16 cellular contexts compared by ENCODE assay signal in genomic region chr20:57573893-57574292, GRCh38. TPM values are rescaled to one million over a fixed set of nuclear protein-coding genes. Genes with fewer than 3 reads are reported as not detected.
DNase-seq lines count a peak whose midpoint lies in the region; ATAC-seq and TF ChIP-seq lines count a peak whose summit lies in the region.
"Had no signal": no experiment of that assay in that cellular context is flagged by ENCODE, and none has a peak within 500 bp of the region (broad histone marks: within the 10 kb centered on the region; RNA-seq: fewer than 3 reads in every experiment).

No MANE protein-coding gene starts in this region.

- peak; percentile 41 for DNase-seq in BE2C
- DNase-seq in GM13977 (ENCODE audit: low spot score), result no peak
- DNase-seq in RPMI8226, result peak; percentile 47
- DNase-seq in iPS-NIHi7 (ENCODE audit: extremely low spot score), result peak; percentile 79
- DNase-seq in NCI-H1048 (lab: John Stamatoyannopoulos, UW), result no peak
- no peak for DNase-seq in NAMALWA (ENCODE audit: low spot score)
- DNase-seq: activated CD4-positive, alpha-beta T cell treated with anti-CD3 and anti-CD28 coated beads for 48 hours; activated gamma-delta T cell treated with Interleukin-2 at 50 U/mL for 16 hours; C1 segment of cervical spinal cord; esophagus squamous epithelium; KG1; NCI-H2227 treated with DMSO at 0.1 percent for 48 hours; SW 1271 had no signal

- in situ Hi-C loops in GM13977 (cut with MboI; ENCODE audit: low pct_unique_long_range_greater_than_20kb, low sequenced_read_pairs, unreplicated experiment), result no loop called here

- ATAC-seq in HG02588 (IDR thresholded peaks at IDR 0.05; ENCODE audit: unreplicated experiment), result no peak
- ATAC-seq in HG02981 (IDR thresholded peaks at IDR 0.05; ENCODE audit: unreplicated experiment), result no peak

- no peaks in the 10 kb centered on the region; the same call in 1 of the 2 replicates for H3K27me3 ChIP-seq in BE2C

- H3K9me3 ChIP-seq in BE2C, result no peaks in the 10 kb centered on the region
- H3K9me3 ChIP-seq: esophagus squamous epithelium had no signal

- TF ChIP-seq CTCF in BE2C (IDR thresholded peaks at IDR 0.05; ENCODE audit: low read depth, low read length) (peak; percentile 70), GM13977 (IDR thresholded peaks at IDR 0.05; ENCODE audit: extremely low read depth, insufficient read depth, missing control alignments) (peak; percentile 35)

- H3K36me3 ChIP-seq in BE2C, result no peaks in the 10 kb centered on the region
- H3K36me3 ChIP-seq: esophagus squamous epithelium had no signal

- H3K4me1 ChIP-seq in BE2C, result no peaks in the 10 kb centered on the region
- H3K4me1 ChIP-seq: esophagus squamous epithelium had no signal

- H3K4me3 ChIP-seq in BE2C (ENCODE audit: low read depth, low read length), result no peak overlapping the region
- H3K4me3 ChIP-seq: esophagus squamous epithelium had no signal

RNA-seq across cellular contexts. Expression of gene PCK1, which starts 13.0 kb away (rescaled TPM):
- not detected for polyA plus RNA-seq in BE2C (2012; ENCODE audit: insufficient read depth, insufficient read length, low read depth)

RNA-seq across cellular contexts. Expression of gene ZBP1, which starts 46.3 kb away (rescaled TPM):
- polyA plus RNA-seq in BE2C (2012; ENCODE audit: insufficient read depth, insufficient read length, low read depth), result not detected
- polyA plus RNA-seq: neural cell had no signal

RNA-seq across cellular contexts. Expression of gene CTCFL, which starts 49.0 kb away (rescaled TPM):
- polyA plus RNA-seq in BE2C (2012; ENCODE audit: insufficient read depth, insufficient read length, low read depth), result not detected
- polyA plus RNA-seq: neural cell had no signal

Comparison
In these comparisons a context has a peak if more than half of its experiments do, and no peak if none do; other contexts are left out.
1. DNase-seq: peak in BE2C (single experiment), RPMI8226 (single experiment) and iPS-NIHi7 (single experiment); none in GM13977 (single experiment), NCI-H1048 (single experiment) and NAMALWA (single experiment).